In the genomic region with DNA sequence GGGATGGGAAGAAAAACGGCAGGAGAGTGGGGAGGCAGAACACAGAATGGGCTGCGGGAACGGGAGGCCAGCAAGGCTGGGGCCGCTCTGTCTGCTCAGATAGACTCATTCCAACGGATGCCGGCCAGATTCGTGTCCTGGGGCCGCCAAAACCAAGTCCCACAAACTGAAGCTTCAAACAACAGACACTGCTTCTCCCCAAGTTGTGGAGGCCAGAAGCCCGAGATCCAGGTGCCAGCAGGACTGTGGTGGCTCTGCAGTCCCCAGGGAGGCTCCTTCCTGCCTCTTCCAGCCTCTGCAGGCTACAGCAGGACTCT, we compare ENCODE assay signal across 22 cellular contexts.
"Had no signal": no experiment of that assay in that cellular context is flagged by ENCODE, and none has a peak within 500 bp of the region (broad histone marks: within the 10 kb centered on the region; RNA-seq: fewer than 3 reads in every experiment).

No MANE protein-coding gene starts in this region.

- H3K9me3 Mint-ChIP-seq: activated CD8-positive, alpha-beta T cell treated with anti-CD3 and anti-CD28 coated beads for 36 hours; activated naive CD4-positive, alpha-beta T cell treated with anti-CD3 and anti-CD28 coated beads, Interleukin-2, amount 50 U/mL, for 24 hours; activated T-helper 1 cell treated with anti-CD3 and anti-CD28 coated beads, Interleukin-12 subunit alpha, Interleukin-12 subunit beta, Interleukin-2, Interleukin-4 antibody, amounts not matched to agents 30 ng/mL and 10 ng/mL and 1 ng/mL, durations not matched to agents 14 hours and 24 hours and 36 hours had no signal

- ATAC-seq: activated CD4-positive, alpha-beta T cell treated with anti-CD3 and anti-CD28 coated beads for 36 hours; activated CD8-positive, alpha-beta T cell treated with anti-CD3 and anti-CD28 coated beads for 36 hours; PC-3 had no signal

- H3K4me2 ChIP-seq: SK-N-SH had no signal

- H3K27me3 ChIP-seq: MG63, SJCRH30 had no signal

- H3K9me3 ChIP-seq: MG63, SJCRH30, SK-N-SH had no signal

- H3K27ac ChIP-seq: breast epithelium, SJCRH30, VCaP had no signal

- H3K4me3 Mint-ChIP-seq: activated CD4-positive, alpha-beta T cell treated with anti-CD3 and anti-CD28 coated beads for 36 hours; activated CD8-positive, alpha-beta T cell treated with anti-CD3 and anti-CD28 coated beads for 36 hours; activated naive CD4-positive, alpha-beta T cell treated with anti-CD3 and anti-CD28 coated beads, Interleukin-2, amount 50 U/mL, for 24 hours; activated T-helper 1 cell treated with anti-CD3 and anti-CD28 coated beads, Interleukin-12 subunit alpha, Interleukin-12 subunit beta, Interleukin-2, Interleukin-4 antibody, amounts not matched to agents 30 ng/mL and 10 ng/mL and 1 ng/mL, durations not matched to agents 14 hours and 24 hours and 36 hours had no signal

- DNase-seq: activated CD4-positive, alpha-beta T cell treated with anti-CD3 and anti-CD28 coated beads for 36 hours; activated CD8-positive, alpha-beta memory T cell treated with anti-CD3 and anti-CD28 coated beads, Interleukin-2, amount 50 U/mL, for 4 hours; activated CD8-positive, alpha-beta T cell treated with anti-CD3 and anti-CD28 coated beads for 36 hours; activated gamma-delta T cell treated with Interleukin-2 at 50 U/mL for 16 hours; central memory CD4-positive, alpha-beta T cell; MG63; MV-4-11; NCI-H1092 treated with DMSO at 0.1 percent for 48 hours; NCI-H1417 treated with DMSO at 0.1 percent for 48 hours; NCI-H1694; NCI-H2029; NCI-H345; NCI-H510A treated with DMSO at 0.1 percent for 48 hours; NCI-H69; PC-3; T-helper 1 cell had no signal

- H3K4me3 ChIP-seq: breast epithelium, MG63, SJCRH30 had no signal

- H3K36me3 Mint-ChIP-seq: activated naive CD4-positive, alpha-beta T cell treated with anti-CD3 and anti-CD28 coated beads, Interleukin-2, amount 50 U/mL, for 24 hours had no signal

- H3K36me3 ChIP-seq: breast epithelium, MG63, SJCRH30 had no signal

- H3K4me1 ChIP-seq: breast epithelium, SJCRH30 had no signal

- H3K27ac Mint-ChIP-seq: activated CD4-positive, alpha-beta T cell treated with anti-CD3 and anti-CD28 coated beads for 36 hours; activated CD8-positive, alpha-beta T cell treated with anti-CD3 and anti-CD28 coated beads for 36 hours; activated naive CD4-positive, alpha-beta T cell treated with anti-CD3 and anti-CD28 coated beads, Interleukin-2, amount 50 U/mL, for 24 hours; activated T-helper 1 cell treated with anti-CD3 and anti-CD28 coated beads, Interleukin-12 subunit alpha, Interleukin-12 subunit beta, Interleukin-2, Interleukin-4 antibody, amounts not matched to agents 30 ng/mL and 10 ng/mL and 1 ng/mL, durations not matched to agents 14 hours and 24 hours and 36 hours had no signal

- H3K9ac ChIP-seq: SK-N-SH had no signal
